7 cellular contexts compared by ENCODE assay signal in the genomic region with DNA sequence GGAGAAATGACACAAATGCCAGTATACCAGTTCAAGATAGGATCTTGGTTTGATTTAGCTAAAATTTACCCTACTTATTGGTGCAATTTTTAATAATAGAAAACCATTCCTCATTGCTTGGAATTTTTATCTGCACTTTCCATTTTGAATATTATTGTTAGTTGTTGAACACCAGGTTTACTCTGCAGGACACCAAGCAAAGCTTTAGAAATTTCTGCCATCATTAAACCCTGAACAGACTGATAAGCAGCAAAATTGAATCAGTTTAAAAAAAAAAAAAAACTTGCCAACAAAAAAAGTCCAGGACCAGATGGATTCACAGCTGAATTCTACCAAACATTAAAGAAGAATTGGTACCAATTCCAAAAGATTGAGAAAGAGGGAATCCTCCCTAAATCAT.
"Had no signal": no experiment of that assay in that cellular context is flagged by ENCODE, and none has a peak within 500 bp of the region (broad histone marks: within the 10 kb centered on the region; RNA-seq: fewer than 3 reads in every experiment).

No MANE protein-coding gene starts in this region.

- DNase-seq: GOT3, H7, HFFc6, KG1 had no signal

- ATAC-seq: HCT116, K562 had no signal

- H3K9me3 Mint-ChIP-seq: HFFc6 had no signal

- H3K4me3 Mint-ChIP-seq: HFFc6 had no signal

- H3K36me3 ChIP-seq: HAP-1 had no signal

- H3K4me3 ChIP-seq: HAP-1, K562 had no signal

- H3K27ac Mint-ChIP-seq: HFFc6 had no signal
